9 cellular contexts compared by ENCODE assay signal in the genomic region with DNA sequence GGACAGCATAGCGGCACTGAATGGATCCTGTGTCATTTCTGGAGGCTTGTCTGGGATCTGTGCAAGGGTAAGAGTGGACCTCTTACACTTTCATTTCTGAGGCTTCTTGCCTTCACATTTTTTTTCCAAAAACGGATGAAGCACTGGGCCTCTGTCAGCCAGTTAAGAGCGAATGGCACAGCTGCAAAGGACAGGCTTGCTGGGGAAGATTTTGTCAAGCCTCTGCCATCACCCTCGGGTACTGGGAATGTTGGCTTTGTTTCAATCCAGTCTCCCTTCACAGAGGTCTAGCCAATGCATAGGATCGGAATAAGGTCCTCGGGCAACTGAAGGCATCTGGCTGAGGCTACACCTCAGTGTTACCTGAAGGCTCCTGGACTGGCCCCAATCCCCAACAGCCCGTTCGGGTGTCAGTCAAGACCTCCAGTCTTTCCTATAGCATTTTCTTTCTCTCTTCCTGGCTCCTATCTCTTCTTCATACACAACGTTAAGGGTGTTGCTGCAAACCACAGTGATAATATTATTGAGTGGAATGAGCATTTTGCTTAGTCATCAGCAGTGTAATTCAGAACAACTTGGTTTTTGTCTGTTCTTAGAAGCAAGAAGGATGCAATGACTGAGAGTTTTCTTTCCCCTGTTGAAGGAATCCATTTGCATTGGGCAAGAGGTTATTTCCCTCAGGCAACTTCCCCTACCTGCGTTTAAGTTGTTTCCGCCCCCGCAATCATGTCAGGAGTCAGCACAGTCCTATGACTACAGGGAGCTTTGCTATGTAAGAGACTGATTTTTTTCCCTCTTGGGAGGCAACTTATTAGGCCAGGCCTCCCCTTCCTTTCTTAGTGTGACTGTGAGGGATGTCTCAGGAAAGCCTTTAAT. TPM values are rescaled to one million over a fixed set of nuclear protein-coding genes. Genes with fewer than 3 reads are reported as not detected.
DNase-seq lines count a peak whose midpoint lies in the region; ATAC-seq and TF ChIP-seq lines count a peak whose summit lies in the region.
"Had no signal": no experiment of that assay in that cellular context is flagged by ENCODE, and none has a peak within 500 bp of the region (broad histone marks: within the 10 kb centered on the region; RNA-seq: fewer than 3 reads in every experiment).

No MANE protein-coding gene starts in this region.

- no TSS peak for BruUV-seq in mammary epithelial cell (replicated peaks; lab: Mats Ljungman, UMichigan)

- H4K20me1 ChIP-seq in mammary epithelial cell (ENCODE audit: insufficient read depth, low read length): no peaks in the 10 kb centered on the region

- CTCF ChIA-PET in mammary epithelial cell (lab: Charles Lee; ENCODE audit: low non-redundant PET): no interaction called here

- H3K27me3 ChIP-seq in mammary epithelial cell (ENCODE audit: insufficient read depth, low read length): no peaks in the 10 kb centered on the region
- no peaks in the 10 kb centered on the region for H3K27me3 ChIP-seq in psoas muscle (ENCODE audit: insufficient read depth in 3 of 3, low read length in 2 of 3)
- no peaks in the 10 kb centered on the region for H3K27me3 ChIP-seq in transverse colon

- ATAC-seq in GM18502 (IDR thresholded peaks at IDR 0.05; ENCODE audit: poor library complexity, unreplicated experiment) (peak; percentile 78), HG02610 (IDR thresholded peaks at IDR 0.05; ENCODE audit: unreplicated experiment) (peak; percentile 91), psoas muscle (peak in 3 of 4 donors; percentile 14 to 35 (median 17))
- ATAC-seq: Panc1 had no signal

- intact Hi-C loops in mammary epithelial cell (cut with micrococcal nuclease) (loop anchor here (1.0 kb wide), 1 partner anchor 23 kb away; the partner anchor contains the start of gene NPAT), psoas muscle (cut with DNase I) (no loop called here), transverse colon (cut with DNase I; ENCODE audit: low total_unique reads) (no loop called here)

- H3K79me2 ChIP-seq in mammary epithelial cell (ENCODE audit: insufficient read depth, low read length): peaks cover 57% of the 10 kb centered on the region

- H3K4me3 ChIP-seq in mammary epithelial cell (replicated peaks in 1 of 3; ENCODE audit: insufficient read depth in 1 of 3, low read depth in 2 of 3, low read length in 3 of 3): peak overlapping the region; percentile 20 to 48 (median 35)
- no peak overlapping the region for H3K4me3 ChIP-seq in psoas muscle
- H3K4me3 ChIP-seq in transverse colon: no peak overlapping the region

- H3K9me3 ChIP-seq in mammary epithelial cell (replicated peaks; ENCODE audit: insufficient read depth, low read length) (no peaks in the 10 kb centered on the region), psoas muscle (no peaks in the 10 kb centered on the region), transverse colon (peaks cover 0 to 1% of the 10 kb centered on the region in 2 donors)

- peaks cover 7% of the 10 kb centered on the region for H3K36me3 ChIP-seq in mammary epithelial cell (ENCODE audit: insufficient read depth, low read length)
- peaks cover 4 to 20% of the 10 kb centered on the region in 2 donors for H3K36me3 ChIP-seq in psoas muscle (ENCODE audit: insufficient read depth in 1 of 2, low read depth in 1 of 2)
- H3K36me3 ChIP-seq in transverse colon: peaks cover 0 to 17% (median 1%) of the 10 kb centered on the region in 4 donors

- peaks cover 26% of the 10 kb centered on the region for H3K4me1 ChIP-seq in mammary epithelial cell (ENCODE audit: insufficient read depth, low read length)
- H3K4me1 ChIP-seq in psoas muscle: no peaks in the 10 kb centered on the region
- no peaks in the 10 kb centered on the region for H3K4me1 ChIP-seq in transverse colon

- peak overlapping the region; percentile 96 for H2AFZ ChIP-seq in mammary epithelial cell (ENCODE audit: low read depth, low read length)

- peak overlapping the region; percentile 94 for H3K4me2 ChIP-seq in mammary epithelial cell (ENCODE audit: insufficient read depth, low read depth, low read length)

- no peak for TF ChIP-seq CTCF in mammary epithelial cell (conservative IDR thresholded peaks at IDR 0.05 in 1 of 2, IDR thresholded peaks at IDR 0.05 in 1 of 2; ENCODE audit: extremely low read depth in 1 of 2, insufficient read depth in 1 of 2, low read depth in 1 of 2, low read length in 2 of 2)
- no peak for TF ChIP-seq CTCF in psoas muscle (IDR thresholded peaks at IDR 0.05)
- TF ChIP-seq CTCF in transverse colon (IDR thresholded peaks at IDR 0.05): no peak

- dilution Hi-C loops in mammary epithelial cell (cut with HindIII; ENCODE audit: low sequenced_read_pairs): no loop called here

- H3K9ac ChIP-seq in mammary epithelial cell (ENCODE audit: insufficient read depth, low read length): peak overlapping the region; percentile 62

- DNase-seq in RPMI7951 (ENCODE audit: low read depth) (peak; percentile 75), mammary epithelial cell (peak; percentile 97), psoas muscle (no peak), transverse colon (no peak), G401 (ENCODE audit: low spot score) (no peak), 8988T (no peak)

- 5% methylated on average over 12 of the region's 12 CpGs for WGBS in mammary epithelial cell (ENCODE audit: low coverage, missing lambda C conversion rate)
- WGBS in psoas muscle, 3 donors: 68 to 80% (median 69%) methylated on average over 12 of the region's 12 CpGs
- 53 to 79% methylated on average over 7 to 12 of the region's 12 CpGs for WGBS in transverse colon (ENCODE audit: low coverage in 1 of 2), 2 donors

- no peak for TF ChIP-seq POLR2A in transverse colon (IDR thresholded peaks at IDR 0.05)

- in situ Hi-C loops in mammary epithelial cell (cut with MboI; ENCODE audit: low sequenced_read_pairs in 2 of 2): loop anchor here (25.0 kb wide), 1 partner anchor 463 kb away; the partner anchor contains the start of gene DDX10 (in 2 of the 2)
- in situ Hi-C loops in transverse colon (cut with MboI; ENCODE audit: low pct_ligation_motif_present in 1 of 4, low pct_unique_long_range_greater_than_20kb in 1 of 4, low sequenced_read_pairs in 3 of 4): loop anchor here in 1 of 4 donors (25.0 kb wide), 1 partner anchor 463 kb away; the partner anchor contains the start of gene DDX10
- in situ Hi-C loops in G401 (cut with HindIII; ENCODE audit: low sequenced_read_pairs): no loop called here

- H3K27ac ChIP-seq in mammary epithelial cell (ENCODE audit: insufficient read depth, low read depth, low read length) (peak overlapping the region; percentile 78), psoas muscle (no peak overlapping the region), transverse colon (no peak overlapping the region)

- TF ChIP-seq EP300 in transverse colon (IDR thresholded peaks at IDR 0.05; ENCODE audit: low read depth): no peak

RNA-seq across cellular contexts. Expression of gene NPAT, which starts 22.8 kb away (rescaled TPM):
- 20.6 and 25.0 TPM in 2 replicates for total RNA-seq in RPMI7951 (2014; rRNA removed; shearing (Covaris generic))
- total RNA-seq in mammary epithelial cell (10 to 100 TPM; 13.3 to 18.0 TPM), psoas muscle (1 to 10 TPM; 5.1 to 6.9 (median 6.5) TPM), transverse colon (10 to 100 TPM; 10.5 to 19.5 (median 13.9) TPM)
- polyA plus RNA-seq in mammary epithelial cell (6.8 TPM), psoas muscle (1 to 10 TPM; 2.0 to 4.8 (median 3.8) TPM)
- polyA minus RNA-seq in mammary epithelial cell: 13.1 TPM
- 5.5 and 7.1 TPM in 2 replicates for total RNA-seq in G401 (2014; rRNA removed; shearing (Covaris generic))

RNA-seq across cellular contexts. Expression of gene ATM, which starts 23.2 kb away (rescaled TPM):
- total RNA-seq in RPMI7951 (2014; rRNA removed; shearing (Covaris generic)): 66.4 and 67.1 TPM in 2 replicates
- total RNA-seq in mammary epithelial cell (10 to 100 TPM; 45.0 to 69.7 TPM), psoas muscle (10 to 100 TPM; 14.9 to 22.7 (median 17.2) TPM), transverse colon (100 to 1,000 TPM in 2 of 4 donors, 10 to 100 TPM in 2; 31.7 to 135 (median 88.5) TPM)
- polyA plus RNA-seq in mammary epithelial cell (15.7 TPM), psoas muscle (1 to 10 TPM; 5.6 to 8.3 (median 7.0) TPM)
- polyA minus RNA-seq in mammary epithelial cell: 216 TPM
- 25.7 and 55.5 TPM in 2 replicates for total RNA-seq in G401 (2014; rRNA removed; shearing (Covaris generic))

Comparison
In these comparisons a context has a peak if more than half of its experiments do, and no peak if none do; other contexts are left out.
1. ATAC-seq: peak in every context shown above with its lines; median percentile 91 in HG02610; 78 in GM18502; 17 in psoas muscle.
2. DNase-seq: peak in RPMI7951 (single experiment) and mammary epithelial cell (single experiment); none in psoas muscle (0 of 2), transverse colon (single experiment), G401 (single experiment) and 8988T (single experiment).
3. H3K4me3 ChIP-seq: peak in mammary epithelial cell (3 of 3); none in psoas muscle (single experiment) and transverse colon (0 of 4).